ENCODE assay signal across 25 cellular contexts in genomic region chr2:84884396-84884795, GRCh38.
"Had no signal": no experiment of that assay in that cellular context is flagged by ENCODE, and none has a peak within 500 bp of the region (broad histone marks: within the 10 kb centered on the region; RNA-seq: fewer than 3 reads in every experiment).

No MANE protein-coding gene starts in this region.

- ATAC-seq: gastrocnemius medialis; left cardiac atrium; right cardiac atrium; stimulated activated naive B cell treated with anti-CD40 and anti-IgM and Interleukin-4, amounts not matched to agents 10 μg/mL and 1 μg/mL and 100 μg/mL, for 72 hours; T-helper 17 cell; upper lobe of right lung had no signal

- H3K27ac Mint-ChIP-seq: activated CD4-positive, alpha-beta memory T cell treated with anti-CD3 and anti-CD28 coated beads for 36 hours; activated CD4-positive, alpha-beta T cell treated with anti-CD3 and anti-CD28 coated beads, Interleukin-2, amount 10 ng/mL, durations not matched to agents 24 days and 14 days; activated naive CD8-positive, alpha-beta T cell treated with anti-CD3 and anti-CD28 coated beads for 36 hours; activated T-cell treated with anti-CD3 and anti-CD28 coated beads, Interleukin-2, amount 50 U/mL, for 24 hours; stimulated activated naive B cell treated with anti-CD40 and anti-IgM and Interleukin-4, amounts not matched to agents 10 μg/mL and 1 μg/mL and 100 μg/mL, for 72 hours; T-helper 17 cell had no signal

- H3K9me3 Mint-ChIP-seq: activated CD4-positive, alpha-beta memory T cell treated with anti-CD3 and anti-CD28 coated beads for 36 hours; activated CD4-positive, alpha-beta T cell treated with anti-CD3 and anti-CD28 coated beads, Interleukin-2, amount 10 ng/mL, durations not matched to agents 24 days and 14 days; activated naive CD8-positive, alpha-beta T cell treated with anti-CD3 and anti-CD28 coated beads for 36 hours; activated T-cell treated with anti-CD3 and anti-CD28 coated beads, Interleukin-2, amount 50 U/mL, for 24 hours; neural crest cell; stimulated activated naive B cell treated with anti-CD40 and anti-IgM and Interleukin-4, amounts not matched to agents 10 μg/mL and 1 μg/mL and 100 μg/mL, for 72 hours had no signal

- H3K27me3 Mint-ChIP-seq: activated CD4-positive, alpha-beta memory T cell treated with anti-CD3 and anti-CD28 coated beads for 36 hours; activated CD4-positive, alpha-beta T cell treated with anti-CD3 and anti-CD28 coated beads, Interleukin-2, amount 10 ng/mL, durations not matched to agents 24 days and 14 days; activated naive CD8-positive, alpha-beta T cell treated with anti-CD3 and anti-CD28 coated beads for 36 hours; activated T-cell treated with anti-CD3 and anti-CD28 coated beads, Interleukin-2, amount 50 U/mL, for 24 hours; stimulated activated naive B cell treated with anti-CD40 and anti-IgM and Interleukin-4, amounts not matched to agents 10 μg/mL and 1 μg/mL and 100 μg/mL, for 72 hours; T-helper 17 cell had no signal

- H3K36me3 Mint-ChIP-seq: stimulated activated naive B cell treated with anti-CD40 and anti-IgM and Interleukin-4, amounts not matched to agents 10 μg/mL and 1 μg/mL and 100 μg/mL, for 72 hours had no signal

- H3K9me3 ChIP-seq: esophagus squamous epithelium, gastrocnemius medialis, suprapubic skin, tibial artery, upper lobe of right lung had no signal

- H3K27ac ChIP-seq: brain microvascular endothelial cell, epithelial cell of prostate, esophagus squamous epithelium, gastrocnemius medialis, suprapubic skin, tibial artery, upper lobe of right lung had no signal

- H3K4me3 ChIP-seq: esophagus squamous epithelium, gastrocnemius medialis, suprapubic skin, tibial artery, upper lobe of right lung had no signal

- H3K36me3 ChIP-seq: brain microvascular endothelial cell, esophagus squamous epithelium, gastrocnemius medialis, suprapubic skin, tibial artery, upper lobe of right lung had no signal

- H3K4me3 Mint-ChIP-seq: activated CD4-positive, alpha-beta memory T cell treated with anti-CD3 and anti-CD28 coated beads for 36 hours; activated CD4-positive, alpha-beta T cell treated with anti-CD3 and anti-CD28 coated beads, Interleukin-2, amount 10 ng/mL, durations not matched to agents 24 days and 14 days; activated naive CD8-positive, alpha-beta T cell treated with anti-CD3 and anti-CD28 coated beads for 36 hours; activated T-cell treated with anti-CD3 and anti-CD28 coated beads, Interleukin-2, amount 50 U/mL, for 24 hours; neural crest cell; stimulated activated naive B cell treated with anti-CD40 and anti-IgM and Interleukin-4, amounts not matched to agents 10 μg/mL and 1 μg/mL and 100 μg/mL, for 72 hours; T-helper 17 cell had no signal

- DNase-seq: activated CD4-positive, alpha-beta memory T cell treated with anti-CD3 and anti-CD28 coated beads for 36 hours; activated CD4-positive, alpha-beta T cell treated with anti-CD3 and anti-CD28 coated beads, Interleukin-2, amount 10 ng/mL, durations not matched to agents 24 days and 14 days; activated CD4-positive, CD25-positive, alpha-beta regulatory T cell treated with anti-CD3 and anti-CD28 coated beads, Interleukin-2, amount 50 U/mL, for 72 hours; activated gamma-delta T cell; activated naive CD8-positive, alpha-beta T cell treated with anti-CD3 and anti-CD28 coated beads for 36 hours; activated T-cell treated with anti-CD3 and anti-CD28 coated beads, Interleukin-2, amount 50 U/mL, for 24 hours; amniotic stem cell; brain microvascular endothelial cell; cortex of kidney; esophagus squamous epithelium; gastrocnemius medialis; glutamatergic neuron; left cardiac atrium; mammary epithelial cell; occipital lobe; right cardiac atrium; stimulated activated CD4-positive, alpha-beta T cell treated with anti-CD3 and anti-CD28 coated beads, Interleukin-15, amount 100 ng/mL, for 24 hours; stimulated activated naive B cell treated with anti-CD40 and anti-IgM and Interleukin-4, amounts not matched to agents 10 μg/mL and 1 μg/mL and 100 μg/mL, for 72 hours; T-helper 17 cell; T1000; tibial artery; upper lobe of right lung had no signal
